19 cellular contexts compared by ENCODE assay signal in genomic region chr5:39121315-39121714, GRCh38.
"Had no signal": no experiment of that assay in that cellular context is flagged by ENCODE, and none has a peak within 500 bp of the region (broad histone marks: within the 10 kb centered on the region; RNA-seq: fewer than 3 reads in every experiment).

No MANE protein-coding gene starts in this region.

- H3K4me1 Mint-ChIP-seq: activated B cell treated with CpG ODN at 0.5 μM for 24 hours, nephron progenitor cell had no signal

- H3K9me3 Mint-ChIP-seq: activated B cell treated with CpG ODN at 0.5 μM for 24 hours; nephron progenitor cell; T-helper 2 cell treated with Interferon-gamma antibody and Interleukin-4, amounts not matched to agents 5 μg/mL and 100 μg/mL, for 36 hours had no signal

- DNase-seq: activated B cell treated with CpG ODN at 0.5 μM for 24 hours; activated CD4-positive, alpha-beta T cell treated with anti-CD3 and anti-CD28 coated beads, Interleukin-2, amount 50 U/mL, for 1 hour; amniotic stem cell; dermis blood vessel endothelial cell; effector memory CD4-positive, alpha-beta T cell; heart left ventricle; kidney; nephron progenitor cell; nucleus accumbens; spleen; stimulated activated naive CD4-positive, alpha-beta T cell; substantia nigra; SW 1271; tibial artery had no signal

- H3K27me3 ChIP-seq: esophagus muscularis mucosa, gastroesophageal sphincter, spleen, tibial artery had no signal

- H3K9me3 ChIP-seq: esophagus muscularis mucosa, gastroesophageal sphincter, heart left ventricle, spleen, tibial artery had no signal

- H3K27ac ChIP-seq: esophagus muscularis mucosa, gastroesophageal sphincter, heart left ventricle, spleen, tibial artery had no signal

- H3K4me3 Mint-ChIP-seq: activated B cell treated with CpG ODN at 0.5 μM for 24 hours; nephron progenitor cell; T-helper 2 cell treated with Interferon-gamma antibody and Interleukin-4, amounts not matched to agents 5 μg/mL and 100 μg/mL, for 36 hours had no signal

- H3K4me3 ChIP-seq: esophagus muscularis mucosa, gastroesophageal sphincter, heart left ventricle, lung, spleen, tibial artery had no signal

- H3K36me3 ChIP-seq: esophagus muscularis mucosa, gastroesophageal sphincter, tibial artery had no signal

- H3K4me1 ChIP-seq: esophagus muscularis mucosa, gastroesophageal sphincter, heart left ventricle, tibial artery had no signal

- ATAC-seq: gastroesophageal sphincter, heart left ventricle, left lobe of liver had no signal

- H3K27ac Mint-ChIP-seq: activated B cell treated with CpG ODN at 0.5 μM for 24 hours; nephron progenitor cell; T-helper 2 cell treated with Interferon-gamma antibody and Interleukin-4, amounts not matched to agents 5 μg/mL and 100 μg/mL, for 36 hours had no signal
